ENCODE assay signal across 13 cellular contexts in genomic region chr6:44855562-44856494, GRCh38.
DNase-seq lines count a peak whose midpoint lies in the region; TF ChIP-seq lines count a peak whose summit lies in the region.
"Had no signal": no experiment of that assay in that cellular context is flagged by ENCODE, and none has a peak within 500 bp of the region (broad histone marks: within the 10 kb centered on the region; RNA-seq: fewer than 3 reads in every experiment).

No MANE protein-coding gene starts in this region.

- H3K27me3 ChIP-seq in MM.1S (replicated peaks; ENCODE audit: insufficient read depth, low read length) = no peaks in the 10 kb centered on the region

- BruUV-seq in Calu3 (replicated peaks; lab: Mats Ljungman, UMichigan) = no TSS peak

- no peaks in the 10 kb centered on the region for H3K79me2 ChIP-seq in MM.1S (ENCODE audit: low read length)
- H3K79me2 ChIP-seq: parathyroid adenoma had no signal

- no peaks in the 10 kb centered on the region for H3K27me3 Mint-ChIP-seq in activated CD4-positive, alpha-beta memory T cell treated with anti-CD3 and anti-CD28 coated beads, Interleukin-2, amount 10 ng/mL, durations not matched to agents 7 days and 5 days
- no peaks in the 10 kb centered on the region for H3K27me3 Mint-ChIP-seq in Calu3 (ENCODE audit: unreplicated experiment)

- intact Hi-C loops in Calu3 (cut with micrococcal nuclease; ENCODE audit: unreplicated experiment) = no loop called here

- no peak overlapping the region for H3K27ac ChIP-seq in MM.1S (ENCODE audit: low read length)
- H3K27ac ChIP-seq: parathyroid adenoma had no signal

- H3K4me3 ChIP-seq in MM.1S (ENCODE audit: low read length) = no peak overlapping the region

- no peak overlapping the region for H3K27ac Mint-ChIP-seq in activated CD4-positive, alpha-beta memory T cell treated with anti-CD3 and anti-CD28 coated beads, Interleukin-2, amount 10 ng/mL, durations not matched to agents 7 days and 5 days
- H3K27ac Mint-ChIP-seq in Calu3 (ENCODE audit: unreplicated experiment) = no peak overlapping the region
- H3K27ac Mint-ChIP-seq: activated T-helper 2 cell treated with anti-CD3 and anti-CD28 coated beads, Interferon-gamma antibody, Interleukin-2, Interleukin-4, amounts not matched to agents 10 μg/mL and 5 μg/mL and 100 μg/mL, durations not matched to agents 14 hours and 24 hours and 36 hours had no signal

- H3K4me1 Mint-ChIP-seq in activated CD4-positive, alpha-beta memory T cell treated with anti-CD3 and anti-CD28 coated beads, Interleukin-2, amount 10 ng/mL, durations not matched to agents 7 days and 5 days = no peaks in the 10 kb centered on the region
- no peaks in the 10 kb centered on the region for H3K4me1 Mint-ChIP-seq in Calu3 (ENCODE audit: low read depth, unreplicated experiment)

- no peak overlapping the region for H2AFZ ChIP-seq in MM.1S (ENCODE audit: low read length)
- H2AFZ ChIP-seq: parathyroid adenoma had no signal

- H3K9ac ChIP-seq in MM.1S (ENCODE audit: low read length) = no peak overlapping the region
- H3K9ac ChIP-seq: parathyroid adenoma had no signal

- no peaks in the 10 kb centered on the region for H3K9me3 Mint-ChIP-seq in activated CD4-positive, alpha-beta memory T cell treated with anti-CD3 and anti-CD28 coated beads, Interleukin-2, amount 10 ng/mL, durations not matched to agents 7 days and 5 days
- no peaks in the 10 kb centered on the region for H3K9me3 Mint-ChIP-seq in Calu3 (ENCODE audit: low read depth, unreplicated experiment)
- H3K9me3 Mint-ChIP-seq: activated T-helper 2 cell treated with anti-CD3 and anti-CD28 coated beads, Interferon-gamma antibody, Interleukin-2, Interleukin-4, amounts not matched to agents 10 μg/mL and 5 μg/mL and 100 μg/mL, durations not matched to agents 14 hours and 24 hours and 36 hours had no signal

- CTCF ChIA-PET in activated CD4-positive, alpha-beta memory T cell treated with anti-CD3 and anti-CD28 coated beads, Interleukin-2, amount 10 ng/mL, durations not matched to agents 7 days and 5 days (lab: Charles Lee) = no interaction called here
- CTCF ChIA-PET in Calu3 (lab: Charles Lee) = interaction anchor here (1.3 kb wide), 1 partner anchor 12 kb away, joined by 3 read pairs; no protein-coding TSS in a partner anchor

- DNase-seq in EL = peak; percentile 35
- peak; percentile 39 to 52 for DNase-seq in NCI-H187 (lab: John Stamatoyannopoulos, UW)
- DNase-seq in fibroblast of gingiva (ENCODE audit: low read depth) = peak; percentile 72
- DNase-seq in non-pigmented ciliary epithelial cell (ENCODE audit: low read depth) = peak; percentile 35
- no peak for DNase-seq in activated CD4-positive, alpha-beta memory T cell treated with anti-CD3 and anti-CD28 coated beads, Interleukin-2, amount 10 ng/mL, durations not matched to agents 7 days and 5 days
- no peak for DNase-seq in MM.1S
- no peak for DNase-seq in stimulated activated CD4-positive, alpha-beta T cell treated with anti-CD3 and anti-CD28 coated beads, Interleukin-2, amount 100 ng/mL, for 24 hours
- no peak for DNase-seq in Calu3
- DNase-seq: activated CD4-positive, alpha-beta T cell treated with anti-CD3 and anti-CD28 coated beads for 48 hours; NCI-H82; substantia nigra had no signal

- no peak overlapping the region for H3K4me3 Mint-ChIP-seq in activated CD4-positive, alpha-beta memory T cell treated with anti-CD3 and anti-CD28 coated beads, Interleukin-2, amount 10 ng/mL, durations not matched to agents 7 days and 5 days
- H3K4me3 Mint-ChIP-seq in Calu3 (ENCODE audit: low read depth, unreplicated experiment) = no peak overlapping the region

- no peaks in the 10 kb centered on the region for H3K36me3 ChIP-seq in MM.1S (replicated peaks; ENCODE audit: insufficient read depth, low read length)

- TF ChIP-seq CTCF in MM.1S (IDR thresholded peaks at IDR 0.05; ENCODE audit: low read length) (no peak), Calu3 (IDR thresholded peaks at IDR 0.05; ENCODE audit: unreplicated experiment) (no peak)

- no peak overlapping the region for H3K4me2 ChIP-seq in MM.1S (ENCODE audit: low read depth, low read length)

- no peaks in the 10 kb centered on the region for H3F3A ChIP-seq in MM.1S (ENCODE audit: insufficient read depth, low read length)

- H3K4me1 ChIP-seq in MM.1S (ENCODE audit: low read length) = no peaks in the 10 kb centered on the region
- H3K4me1 ChIP-seq: parathyroid adenoma had no signal

- H3K9me2 ChIP-seq in MM.1S (replicated peaks; ENCODE audit: insufficient read depth, low read length) = no peaks in the 10 kb centered on the region

- H3K9me3 ChIP-seq in MM.1S (replicated peaks; ENCODE audit: insufficient read depth, low read length) = no peaks in the 10 kb centered on the region

- H4K20me1 ChIP-seq in MM.1S (ENCODE audit: insufficient read depth, low read length) = no peaks in the 10 kb centered on the region

- POLR2A ChIA-PET in activated CD4-positive, alpha-beta memory T cell treated with anti-CD3 and anti-CD28 coated beads, Interleukin-2, amount 10 ng/mL, durations not matched to agents 7 days and 5 days (lab: Charles Lee) = no interaction called here

- H3K36me3 Mint-ChIP-seq in activated CD4-positive, alpha-beta memory T cell treated with anti-CD3 and anti-CD28 coated beads, Interleukin-2, amount 10 ng/mL, durations not matched to agents 7 days and 5 days (ENCODE audit: low read depth) = no peaks in the 10 kb centered on the region
- no peaks in the 10 kb centered on the region for H3K36me3 Mint-ChIP-seq in Calu3 (ENCODE audit: insufficient read depth, unreplicated experiment)

Comparison
In these comparisons a context has a peak if more than half of its experiments do, and no peak if none do; other contexts are left out.
1. DNase-seq: peak in EL (single experiment), NCI-H187 (2 of 2), fibroblast of gingiva (single experiment) and non-pigmented ciliary epithelial cell (single experiment); none in activated CD4-positive, alpha-beta memory T cell treated with anti-CD3 and anti-CD28 coated beads, Interleukin-2, amount 10 ng/mL, durations not matched to agents 7 days and 5 days (single experiment), MM.1S (single experiment), stimulated activated CD4-positive, alpha-beta T cell treated with anti-CD3 and anti-CD28 coated beads, Interleukin-2, amount 100 ng/mL, for 24 hours (0 of 2) and Calu3 (single experiment).